ENCODE assay signal across 11 cellular contexts in the genomic region with DNA sequence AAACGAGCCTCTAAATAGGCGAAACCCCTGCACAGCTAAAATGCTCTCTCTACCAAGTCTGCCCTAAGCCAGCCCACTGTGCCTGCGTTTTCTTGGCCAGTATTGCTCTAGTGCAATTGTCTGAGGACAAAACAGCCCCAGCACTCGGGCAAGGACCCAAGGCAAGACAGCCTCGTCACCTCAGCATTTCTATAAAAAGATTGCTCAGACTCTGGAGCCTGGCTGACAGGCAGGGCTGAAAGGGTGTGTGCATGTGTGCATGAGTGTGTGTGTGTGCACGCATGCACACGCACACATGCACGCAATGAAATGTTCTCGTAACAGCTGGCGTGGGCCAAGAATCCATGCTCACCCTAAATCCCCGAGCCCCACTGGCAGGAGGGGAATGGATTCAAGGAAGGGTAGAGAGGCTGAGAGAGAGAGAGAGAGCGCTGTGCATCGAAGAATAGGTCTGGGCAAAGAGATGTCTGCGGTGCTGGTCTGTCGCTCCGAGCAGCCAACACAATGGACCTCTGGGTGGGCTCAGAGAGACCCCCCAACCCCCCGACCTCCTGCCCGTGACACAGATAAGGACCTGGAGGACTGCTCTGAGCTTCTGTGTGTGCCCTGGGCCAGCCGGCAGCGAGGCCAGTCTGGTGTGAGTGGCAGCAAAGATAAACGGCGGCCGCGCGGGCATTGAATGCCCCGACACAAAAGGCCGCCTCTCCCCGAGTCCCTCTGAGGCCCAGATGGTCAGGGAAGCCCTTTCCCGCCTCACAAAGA.
DNase-seq lines count a peak whose midpoint lies in the region; ATAC-seq and TF ChIP-seq lines count a peak whose summit lies in the region.
"Had no signal": no experiment of that assay in that cellular context is flagged by ENCODE, and none has a peak within 500 bp of the region (broad histone marks: within the 10 kb centered on the region; RNA-seq: fewer than 3 reads in every experiment).

No MANE protein-coding gene starts in this region.

- H3K27ac ChIP-seq in parathyroid adenoma, result no peak overlapping the region
- H3K27ac ChIP-seq: BLaER1 had no signal

- H3K4me2 ChIP-seq in parathyroid adenoma (ENCODE audit: low read length), result no peak overlapping the region
- H3K4me2 ChIP-seq: BLaER1 had no signal

- H3K9me3 ChIP-seq in parathyroid adenoma (ENCODE audit: control insufficient read depth, low read length), result no peaks in the 10 kb centered on the region
- H3K9me3 ChIP-seq: BLaER1, esophagus squamous epithelium had no signal

- H3K36me3 ChIP-seq in parathyroid adenoma (ENCODE audit: control insufficient read depth, insufficient read depth, low read length), result no peaks in the 10 kb centered on the region
- H3K36me3 ChIP-seq: BLaER1, esophagus squamous epithelium had no signal

- intact Hi-C loops in head of caudate nucleus (cut with DNase I), result no loop called here

- H3K9ac ChIP-seq in parathyroid adenoma, result no peak overlapping the region
- H3K9ac ChIP-seq: BLaER1 had no signal

- H3K27me3 ChIP-seq in parathyroid adenoma (ENCODE audit: control insufficient read depth, insufficient read depth, low read length), result no peaks in the 10 kb centered on the region
- H3K27me3 ChIP-seq: BLaER1, esophagus squamous epithelium had no signal

- no peak for ATAC-seq in HG03521 (IDR thresholded peaks at IDR 0.05; ENCODE audit: unreplicated experiment)

- no peaks in the 10 kb centered on the region for H3K79me2 ChIP-seq in parathyroid adenoma

- H3K4me3 ChIP-seq in parathyroid adenoma (ENCODE audit: low read depth, low read length), result no peak overlapping the region
- H3K4me3 ChIP-seq: BLaER1 had no signal

- no peak for TF ChIP-seq CTCF in parathyroid adenoma (IDR thresholded peaks at IDR 0.05)

- H2AFZ ChIP-seq in parathyroid adenoma, result peak overlapping the region; percentile 28

- H3K4me1 ChIP-seq in parathyroid adenoma, result no peaks in the 10 kb centered on the region

- DNase-seq in Ammon's horn (ENCODE audit: low spot score) (peak; percentile 11), RPMI8226 (peak; percentile 76), head of caudate nucleus (peak in 30 of 42 donors; percentile 9 to 66 (median 26)), cerebellar nuclear complex (lab: John Stamatoyannopoulos, UW) (no peak), RKO (ENCODE audit: low spot score) (no peak)
- no peak for DNase-seq in central memory CD4-positive, alpha-beta T cell
- DNase-seq: esophagus squamous epithelium, kidney had no signal

Comparison
In these comparisons a context has a peak if more than half of its experiments do, and no peak if none do; other contexts are left out.
1. DNase-seq: peak in Ammon's horn (single experiment), RPMI8226 (single experiment) and head of caudate nucleus (30 of 42); none in central memory CD4-positive, alpha-beta T cell (single experiment), cerebellar nuclear complex (0 of 2) and RKO (single experiment).